1 cellular context compared by ENCODE assay signal in genomic region chr11:67349927-67350465, GRCh38.
TF ChIP-seq lines count a peak whose summit lies in the region.

No MANE protein-coding gene starts in this region.

TF ChIP-seq in H1, 55 proteins besides CTCF, POLR2A, EP300 and RAD21:
- TF ChIP-seq KDM4A (IDR thresholded peaks at IDR 0.05; ENCODE audit: low read depth, low read length, severe bottlenecking) = no peak
- TF ChIP-seq RFX5 (IDR thresholded peaks at IDR 0.05; ENCODE audit: borderline replicate concordance, low read depth, low read length) = no peak
- TF ChIP-seq CEBPB (IDR thresholded peaks at IDR 0.05; ENCODE audit: low read depth, low read length) = no peak
- TF ChIP-seq NANOG (IDR thresholded peaks at IDR 0.05; ENCODE audit: insufficient read depth, low read depth, low read length, poor library complexity, severe bottlenecking) = no peak
- TF ChIP-seq, protein P1, sequence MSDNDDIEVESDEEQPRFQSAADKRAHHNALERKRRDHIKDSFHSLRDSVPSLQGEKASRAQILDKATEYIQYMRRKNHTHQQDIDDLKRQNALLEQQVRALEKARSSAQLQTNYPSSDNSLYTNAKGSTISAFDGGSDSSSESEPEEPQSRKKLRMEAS (IDR thresholded peaks at IDR 0.05) = no peak
- no peak for TF ChIP-seq HDAC6 (IDR thresholded peaks at IDR 0.05; ENCODE audit: low read depth, low read length)
- no peak for TF ChIP-seq CBX8 (IDR thresholded peaks at IDR 0.05; ENCODE audit: borderline replicate concordance, low read depth, low read length)
- TF ChIP-seq SP1 (IDR thresholded peaks at IDR 0.05; ENCODE audit: low read depth, low read length) = no peak
- no peak for TF ChIP-seq RXRA (IDR thresholded peaks at IDR 0.05; ENCODE audit: insufficient read depth, low read depth, low read length)
- TF ChIP-seq CBX5 (IDR thresholded peaks at IDR 0.05; ENCODE audit: low read depth, low read length) = no peak
